ENCODE assay signal across 8 cellular contexts in the genomic region with DNA sequence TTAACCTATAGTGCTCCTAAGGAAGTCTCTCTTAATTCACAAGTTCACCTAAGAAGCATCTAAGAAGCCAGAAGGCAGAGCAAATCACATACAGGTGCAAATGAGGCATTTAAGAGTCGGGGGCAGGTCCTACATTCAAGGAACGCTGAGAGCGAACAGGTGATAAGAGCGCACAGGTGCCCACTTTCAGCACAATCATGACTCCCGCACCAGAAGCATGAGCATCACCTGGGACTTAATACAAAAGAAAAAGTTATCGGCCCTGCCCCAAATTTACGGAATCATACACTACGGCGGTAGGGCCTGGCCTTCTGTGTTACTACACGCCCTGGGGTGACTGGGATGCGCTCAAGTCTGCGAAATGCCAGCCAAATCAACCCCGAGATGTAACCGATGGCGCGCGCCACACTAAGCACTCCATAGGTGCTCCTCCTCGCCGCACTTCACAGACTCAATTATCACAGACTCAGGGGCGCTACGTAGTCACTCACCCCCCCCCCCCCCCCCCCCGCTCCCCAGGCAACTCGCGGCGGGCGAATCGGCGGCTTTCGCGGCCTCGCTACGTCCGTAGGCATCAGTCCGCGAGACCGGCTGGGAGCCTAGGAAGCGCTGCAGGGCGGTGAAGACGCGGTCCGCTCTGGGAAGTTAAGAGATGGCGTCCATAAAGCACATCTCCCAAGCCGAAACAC. TPM values are rescaled to one million over a fixed set of nuclear protein-coding genes. Genes with fewer than 3 reads are reported as not detected.
DNase-seq lines count a peak whose midpoint lies in the region; ATAC-seq and TF ChIP-seq lines count a peak whose summit lies in the region.

No MANE protein-coding gene starts in this region.

- H3K9ac ChIP-seq in neuronal stem cell (ENCODE audit: low read depth, low read length, poor library complexity), result peak overlapping the region; percentile 89

- H4K20me1 ChIP-seq in PC-9 (ENCODE audit: insufficient read depth), result no peaks in the 10 kb centered on the region

- WGBS in neuronal stem cell (ENCODE audit: extremely low coverage in 2 of 2, insufficient read length in 2 of 2, insufficient replicate concordance in 1 of 2), 2 donors, result no CpG with 5 or more reads among the region's 43 CpGs
- 0 to 1% (median 1%) methylated on average over 20 to 43 of the region's 43 CpGs for WGBS in stomach, 5 donors

- no peak overlapping the region for H4K91ac ChIP-seq in neuronal stem cell (ENCODE audit: low read depth, low read length, poor library complexity)

- H3K79me2 ChIP-seq in PC-9 (ENCODE audit: low read depth), result no peaks in the 10 kb centered on the region

- peak overlapping the region; percentile 100 for H2AFZ ChIP-seq in PC-9
- H2AFZ ChIP-seq in neuronal stem cell (ENCODE audit: low read length), result peak overlapping the region; percentile 97

- H2AK5ac ChIP-seq in neuronal stem cell (ENCODE audit: low read depth, low read length), result no peak overlapping the region

- H3K9me3 ChIP-seq in PC-9 (ENCODE audit: insufficient read depth, low read depth) (no peaks in the 10 kb centered on the region), neuronal stem cell (replicated peaks in 1 of 2; ENCODE audit: control insufficient read depth in 2 of 2, insufficient read depth in 1 of 2, low read depth in 1 of 2, low read length in 2 of 2) (no peaks in the 10 kb centered on the region), stomach (no peaks in the 10 kb centered on the region)

- no peak for TF ChIP-seq CTCF in PC-9 (conservative IDR thresholded peaks at IDR 0.05)
- no peak for TF ChIP-seq CTCF in foreskin keratinocyte (conservative IDR thresholded peaks at IDR 0.05)
- TF ChIP-seq CTCF in stomach (IDR thresholded peaks at IDR 0.05), result no peak

- H3K27me3 ChIP-seq in PC-9 (ENCODE audit: insufficient read depth, low read depth) (no peaks in the 10 kb centered on the region), foreskin keratinocyte (no peaks in the 10 kb centered on the region), neuronal stem cell (ENCODE audit: control insufficient read depth in 3 of 3, insufficient read depth in 3 of 3, low read depth in 1 of 3, low read length in 3 of 3) (peaks cover 0 to 2% (median under 1%) of the 10 kb centered on the region in 3 experiments), stomach (no peaks in the 10 kb centered on the region)

- H3K36me3 ChIP-seq in PC-9 (ENCODE audit: low read depth) (no peaks in the 10 kb centered on the region), neuronal stem cell (replicated peaks in 1 of 2; ENCODE audit: control insufficient read depth in 2 of 2, insufficient read depth in 2 of 2, low read length in 2 of 2) (no peaks in the 10 kb centered on the region), stomach (no peaks in the 10 kb centered on the region)

- H3K9me2 ChIP-seq in PC-9 (ENCODE audit: insufficient read depth), result no peaks in the 10 kb centered on the region

- no peak overlapping the region for H2BK15ac ChIP-seq in neuronal stem cell (ENCODE audit: low read length)

- intact Hi-C loops in PC-9 (cut with micrococcal nuclease; ENCODE audit: unreplicated experiment) (no loop called here), stomach (cut with DNase I; ENCODE audit: low total_unique reads) (no loop called here)

- H2BK120ac ChIP-seq in neuronal stem cell (ENCODE audit: low read depth, low read length), result no peak overlapping the region

- no peak overlapping the region for H3K18ac ChIP-seq in neuronal stem cell (ENCODE audit: low read length)

- H3K14ac ChIP-seq in neuronal stem cell (ENCODE audit: low read length), result peak overlapping the region; percentile 43

- H3F3A ChIP-seq in PC-9 (ENCODE audit: insufficient read depth, low read depth), result peaks cover 3% of the 10 kb centered on the region; the same call in 1 of the 2 replicates

- no TSS peak for BruUV-seq in PC-9 (replicated peaks; lab: Mats Ljungman, UMichigan)

- no peaks in the 10 kb centered on the region for H3K79me1 ChIP-seq in neuronal stem cell (ENCODE audit: low read depth, low read length)

- H3K4me1 ChIP-seq in PC-9 (replicated peaks; ENCODE audit: insufficient read depth) (0 out of 2 replicates have a peak, but pooled peaks cover 14% of the 10 kb centered on the region), foreskin keratinocyte (no peaks in the 10 kb centered on the region), neuronal stem cell (ENCODE audit: control insufficient read depth in 2 of 2, insufficient read depth in 1 of 2, low read depth in 1 of 2, low read length in 2 of 2) (peaks cover 2 to 3% of the 10 kb centered on the region in 2 donors), stomach (peaks cover 9 to 19% (median 12%) of the 10 kb centered on the region in 4 donors)

- H3K4me3 ChIP-seq in PC-9 (peak overlapping the region; percentile 93), neuronal stem cell (ENCODE audit: low read length in 2 of 2) (peak overlapping the region; percentile 92 to 97), stomach (peak overlapping the region; percentile 80 to 98 (median 92))

- peak overlapping the region; percentile 58 for H3K23ac ChIP-seq in neuronal stem cell (ENCODE audit: low read depth, low read length, poor library complexity)

- TF ChIP-seq EP300 in stomach (IDR thresholded peaks at IDR 0.05), result no peak

- TF ChIP-seq POLR2A in stomach (IDR thresholded peaks at IDR 0.05), result no peak

- no peak overlapping the region for H2BK12ac ChIP-seq in neuronal stem cell (ENCODE audit: low read length)

- CTCF ChIA-PET in PC-9 (lab: Charles Lee), result no interaction called here

- POLR2A ChIA-PET in PC-9 (lab: Charles Lee; ENCODE audit: unreplicated experiment), result interaction anchor here (0.6 kb wide), 1 partner anchor 630 kb away, joined by 15 read pairs; the partner anchor contains the start of gene SS18L2

- DNase-seq in Ammon's horn (ENCODE audit: low spot score) (peak; percentile 40), PC-9 (peak; percentile 42 to 47), foreskin keratinocyte (peak; percentile 57 to 73), neuronal stem cell (ENCODE audit: low spot score) (no peak), stomach (peak; percentile 42)
- DNase-seq in activated effector memory CD4-positive, alpha-beta T cell treated with anti-CD3 and anti-CD28 coated beads, Interleukin-2, amount 50 U/mL, for 16 hours, result peak; percentile 83

- no peak overlapping the region for H4K8ac ChIP-seq in neuronal stem cell (ENCODE audit: low read depth, low read length)

- H3K4me2 ChIP-seq in PC-9 (peak overlapping the region; percentile 82), neuronal stem cell (ENCODE audit: insufficient read depth, low read length, poor library complexity, severe bottlenecking) (peak overlapping the region; percentile 94)

- ATAC-seq in GM19324 (IDR thresholded peaks at IDR 0.05; ENCODE audit: low FRiP score, unreplicated experiment) (peak; percentile 3), HG03460 (IDR thresholded peaks at IDR 0.05; ENCODE audit: unreplicated experiment) (peak; percentile 21), foreskin keratinocyte (peak; percentile 47)

- H2BK5ac ChIP-seq in neuronal stem cell (ENCODE audit: low read length), result no peak overlapping the region

- H3K27ac ChIP-seq in PC-9, result no peak overlapping the region
- H3K27ac ChIP-seq in foreskin keratinocyte, result no peak overlapping the region
- H3K27ac ChIP-seq in neuronal stem cell (replicated peaks; ENCODE audit: low read length), result no peak overlapping the region
- H3K27ac ChIP-seq in stomach, result peak overlapping the region; percentile 75 to 89 (median 85)

- no peak overlapping the region for H3K4ac ChIP-seq in neuronal stem cell (ENCODE audit: low read length)

RNA-seq across cellular contexts. Expression of gene ULK4, which starts 0.7 kb away (rescaled TPM):
- total RNA-seq in PC-9 (2021), result 5.9 and 8.7 TPM in 2 replicates
- 6.8 and 7.4 TPM in 2 replicates for total RNA-seq in foreskin keratinocyte
- polyA plus RNA-seq in foreskin keratinocyte, result 4.5 and 5.6 TPM in 2 replicates
- 1.2 TPM for polyA plus RNA-seq in neuronal stem cell (2013, experiment 1 of 2)
- polyA plus RNA-seq in neuronal stem cell (2013, experiment 2 of 2), result 1.2 TPM
- total RNA-seq in stomach, result 100 to 1,000 TPM in 1 of 5 donors, 10 to 100 TPM in 3, 1 to 10 TPM in 1; 2.3 to 150 (median 12.9) TPM
- 1 to 10 TPM; 1.6 to 3.1 (median 3.1) TPM for polyA plus RNA-seq in stomach

Comparison
In these comparisons a context has a peak if more than half of its experiments do, and no peak if none do; other contexts are left out.
1. H3K27ac ChIP-seq: peak in stomach (5 of 5); none in PC-9 (single experiment), foreskin keratinocyte (single experiment) and neuronal stem cell (single experiment).
2. Peak in every context shown above with its lines, with median percentiles within 50 percentile points of each other: ATAC-seq and H3K4me3 ChIP-seq.